1 cellular context compared by ENCODE assay signal in the genomic region with DNA sequence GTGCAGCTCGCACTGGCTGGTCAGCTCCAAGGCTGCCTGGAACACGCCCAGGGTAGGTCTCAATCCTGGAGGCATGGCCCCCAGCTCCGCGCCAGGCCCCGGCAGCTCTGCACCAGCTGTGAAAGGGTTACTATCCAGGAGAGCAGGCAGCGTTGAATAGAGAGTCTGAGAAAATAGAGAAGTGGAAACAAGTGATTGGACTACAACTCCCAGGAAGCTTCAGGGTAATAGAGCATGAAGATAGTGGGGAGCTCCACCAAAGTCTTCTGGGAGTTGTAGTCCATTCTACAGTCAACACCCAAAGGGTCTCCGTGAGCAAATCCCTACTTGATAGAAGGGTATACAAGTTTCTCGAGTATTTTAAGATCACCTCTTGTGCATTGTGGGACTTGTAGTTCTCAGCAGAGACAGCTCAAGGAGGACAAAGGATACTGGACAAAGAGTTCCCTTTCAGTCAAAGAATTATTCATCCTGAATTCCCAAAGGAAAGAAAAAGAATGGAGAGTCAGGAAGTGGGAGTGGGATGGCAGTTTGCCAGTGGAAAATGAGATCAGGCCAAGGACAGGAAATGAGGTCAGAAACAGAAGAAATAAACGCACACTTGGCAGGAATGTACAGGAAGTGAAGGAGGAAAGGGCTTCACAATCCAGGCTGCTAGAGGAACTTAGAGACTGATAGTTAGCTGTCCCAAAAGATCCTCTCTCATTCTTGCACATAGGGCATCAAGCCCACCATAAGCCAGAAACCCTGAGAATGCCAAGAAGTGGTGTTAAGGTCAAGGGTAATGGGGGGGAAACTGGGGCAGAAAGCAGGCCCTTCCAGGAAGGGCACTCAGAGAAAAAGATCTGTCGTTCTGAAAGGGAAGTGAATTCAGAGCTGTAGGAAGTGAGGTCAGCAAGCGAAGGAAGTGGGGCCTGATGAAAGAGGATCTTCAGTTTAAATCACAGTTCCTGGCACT.
TF ChIP-seq lines count a peak whose summit lies in the region.

No MANE protein-coding gene starts in this region.

TF ChIP-seq in WTC11, 78 proteins besides CTCF, POLR2A, EP300 and RAD21 (continued from another document):
- TF ChIP-seq ZNF263 (CRISPR knock-in tag; IDR thresholded peaks at IDR 0.05; ENCODE audit: low read depth): no peak
- no peak for TF ChIP-seq ESRRA (CRISPR knock-in tag; IDR thresholded peaks at IDR 0.05; ENCODE audit: borderline replicate concordance)
- TF ChIP-seq, protein P1, sequence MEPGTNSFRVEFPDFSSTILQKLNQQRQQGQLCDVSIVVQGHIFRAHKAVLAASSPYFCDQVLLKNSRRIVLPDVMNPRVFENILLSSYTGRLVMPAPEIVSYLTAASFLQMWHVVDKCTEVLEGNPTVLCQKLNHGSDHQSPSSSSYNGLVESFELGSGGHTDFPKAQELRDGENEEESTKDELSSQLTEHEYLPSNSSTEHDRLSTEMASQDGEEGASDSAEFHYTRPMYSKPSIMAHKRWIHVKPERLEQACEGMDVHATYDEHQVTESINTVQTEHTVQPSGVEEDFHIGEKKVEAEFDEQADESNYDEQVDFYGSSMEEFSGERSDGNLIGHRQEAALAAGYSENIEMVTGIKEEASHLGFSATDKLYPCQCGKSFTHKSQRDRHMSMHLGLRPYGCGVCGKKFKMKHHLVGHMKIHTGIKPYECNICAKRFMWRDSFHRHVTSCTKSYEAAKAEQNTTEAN (CRISPR knock-in tag; IDR thresholded peaks at IDR 0.05): no peak
TF ChIP-seq in WTC11: peak in this region for 0.
